In the genomic region with DNA sequence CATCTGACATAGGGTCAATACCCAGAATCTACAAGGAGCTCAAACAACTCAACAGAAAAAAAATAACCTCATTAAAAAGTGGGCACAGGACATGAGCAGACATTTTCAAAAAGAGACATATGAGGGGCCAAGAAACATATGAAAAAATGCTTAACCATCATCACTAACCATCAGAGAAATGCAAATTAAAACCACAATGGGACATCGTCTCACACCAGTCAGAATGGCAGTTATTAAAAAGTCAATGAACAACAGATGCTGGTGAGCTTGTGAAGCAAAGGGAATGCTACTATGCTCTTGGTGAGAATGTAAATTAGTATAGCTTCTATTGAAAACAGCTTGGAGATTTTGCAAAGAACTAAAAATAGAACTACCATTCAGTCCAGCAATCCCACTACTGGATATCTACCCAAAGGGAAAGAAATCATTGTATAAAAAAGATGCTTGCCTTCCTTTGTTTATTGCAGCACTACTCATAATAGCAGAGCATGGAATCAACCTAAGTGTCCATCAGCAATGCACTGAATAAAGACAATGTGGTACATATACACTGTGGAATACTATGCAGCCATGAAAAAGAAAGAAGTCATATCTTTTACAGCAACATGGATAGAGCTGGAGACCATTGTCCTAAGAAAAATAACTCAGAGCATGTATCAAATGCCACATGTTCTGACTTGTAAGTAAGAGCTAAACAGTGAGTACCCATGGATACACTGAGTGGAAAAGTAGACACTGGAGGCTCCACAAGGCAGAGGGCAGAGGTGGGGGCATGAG, we compare ENCODE assay signal across 22 cellular contexts.
DNase-seq lines count a peak whose midpoint lies in the region; ATAC-seq, FAIRE-seq and TF ChIP-seq lines count a peak whose summit lies in the region.
"Had no signal": no experiment of that assay in that cellular context is flagged by ENCODE, and none has a peak within 500 bp of the region (broad histone marks: within the 10 kb centered on the region; RNA-seq: fewer than 3 reads in every experiment).

No MANE protein-coding gene starts in this region.

- H4K5ac ChIP-seq in H1 (ENCODE audit: insufficient read length, low read depth, low read length), result no peak overlapping the region

- H2BK15ac ChIP-seq in H1 (ENCODE audit: low read length), result no peak overlapping the region

- no peak for FAIRE-seq in H1 (lab: Jason Lieb, UNC)
- FAIRE-seq: G401.6, HTR-8/SVneo, RCC 7860, TTC549 had no signal

- H2AFZ ChIP-seq in H1 (ENCODE audit: low read length), result no peak overlapping the region

- DNase-seq in H1 (ENCODE audit: low read depth in 1 of 2, low spot score in 2 of 2) (no peak), NCI-H446 treated with DMSO at 0.1 percent for 48 hours (lab: John Stamatoyannopoulos, UW) (no peak), hepatic stellate cell (ENCODE audit: low spot score) (no peak)
- DNase-seq in activated T-helper 1 cell treated with anti-CD3 and anti-CD28 coated beads, Interleukin-12 subunit alpha, Interleukin-12 subunit beta, Interleukin-2, Interleukin-4 antibody, amounts not matched to agents 30 ng/mL and 10 ng/mL and 1 ng/mL, durations not matched to agents 14 hours and 24 hours and 36 hours (ENCODE audit: low spot score), result no peak
- DNase-seq: CD4-positive, CD25-positive, alpha-beta regulatory T cell; DMS79 treated with DMSO at 0.1 percent for 48 hours; HCEC 1CT; KBM-7; NCI-H1092; NCI-H1694; NCI-H2107; NCI-H345; NCI-H748 treated with DMSO at 0.1 percent for 48 hours; SHP77; T-helper 17 cell had no signal

- no peak overlapping the region for H2BK20ac ChIP-seq in H1 (ENCODE audit: low read length)

- no peak for TF ChIP-seq RAD21 in H1 (IDR thresholded peaks at IDR 0.05 in 1 of 2, conservative IDR thresholded peaks at IDR 0.05 in 1 of 2; ENCODE audit: low read depth in 2 of 2, low read length in 2 of 2)

- H3K14ac ChIP-seq in H1 (ENCODE audit: insufficient read length), result no peak overlapping the region

- H3K9ac ChIP-seq in H1 (replicated peaks in 1 of 4; ENCODE audit: extremely low read depth in 1 of 4, low read depth in 3 of 4, low read length in 3 of 4), result no peak overlapping the region

- H3K27ac ChIP-seq in H1 (ENCODE audit: low read depth, low read length), result no peak overlapping the region

- TF ChIP-seq POLR2A in H1 (IDR thresholded peaks at IDR 0.05; ENCODE audit: control extremely low read depth in 1 of 2, low read depth in 2 of 2, low read length in 2 of 2), result no peak

- H4K20me1 ChIP-seq in H1 (replicated peaks in 1 of 2; ENCODE audit: control insufficient read depth in 1 of 2, insufficient read depth in 2 of 2, low read length in 2 of 2), result peaks cover 0 to 1% of the 10 kb centered on the region in 2 experiments

- H3K4me1 Mint-ChIP-seq in activated T-helper 1 cell treated with anti-CD3 and anti-CD28 coated beads, Interleukin-12 subunit alpha, Interleukin-12 subunit beta, Interleukin-2, Interleukin-4 antibody, amounts not matched to agents 30 ng/mL and 10 ng/mL and 1 ng/mL, durations not matched to agents 14 hours and 24 hours and 36 hours (ENCODE audit: low read depth), result no peaks in the 10 kb centered on the region
- H3K4me1 Mint-ChIP-seq: CD4-positive, CD25-positive, alpha-beta regulatory T cell; T-helper 17 cell had no signal

- H3K36me3 ChIP-seq in H1 (ENCODE audit: control insufficient read depth in 2 of 4, insufficient read depth in 4 of 4, low read length in 3 of 4), result no peaks in the 10 kb centered on the region

- no peaks in the 10 kb centered on the region for H3K27me3 ChIP-seq in H1 (replicated peaks in 1 of 4; ENCODE audit: control insufficient read depth in 3 of 4, extremely low read depth in 1 of 4, insufficient read depth in 3 of 4, low read length in 3 of 4)

- H2BK12ac ChIP-seq in H1 (ENCODE audit: low read depth, low read length), result no peak overlapping the region

- peak; percentile 84 for ATAC-seq in GM18907 (IDR thresholded peaks at IDR 0.05; ENCODE audit: unreplicated experiment)
- peak; percentile 69 for ATAC-seq in GM21619 (IDR thresholded peaks at IDR 0.05; ENCODE audit: unreplicated experiment)
- peak; percentile 85 for ATAC-seq in HG03175 (IDR thresholded peaks at IDR 0.05; ENCODE audit: unreplicated experiment)
- ATAC-seq: T-helper 17 cell had no signal

- no peak overlapping the region for H4K91ac ChIP-seq in H1 (replicated peaks; ENCODE audit: insufficient read length, low read length)

- no peak overlapping the region for H3K4me3 ChIP-seq in H1 (ENCODE audit: extremely low read depth in 1 of 4, insufficient read depth in 2 of 4, low read depth in 3 of 4, low read length in 4 of 4)

- no peaks in the 10 kb centered on the region for H3K36me3 Mint-ChIP-seq in activated T-helper 1 cell treated with anti-CD3 and anti-CD28 coated beads, Interleukin-12 subunit alpha, Interleukin-12 subunit beta, Interleukin-2, Interleukin-4 antibody, amounts not matched to agents 30 ng/mL and 10 ng/mL and 1 ng/mL, durations not matched to agents 14 hours and 24 hours and 36 hours (ENCODE audit: low read depth)
- H3K36me3 Mint-ChIP-seq: CD4-positive, CD25-positive, alpha-beta regulatory T cell had no signal

- H3K4me1 ChIP-seq in H1 (replicated peaks in 1 of 4; ENCODE audit: control insufficient read depth in 3 of 4, insufficient read depth in 4 of 4, low read length in 3 of 4), result no peaks in the 10 kb centered on the region; a peak in 1 of 7 replicates

- H2BK5ac ChIP-seq in H1 (ENCODE audit: low read depth, low read length), result no peak overlapping the region

- H4K8ac ChIP-seq in H1 (ENCODE audit: extremely low read depth, insufficient read depth, low read length), result no peak overlapping the region

- no peaks in the 10 kb centered on the region for H3K9me3 Mint-ChIP-seq in activated T-helper 1 cell treated with anti-CD3 and anti-CD28 coated beads, Interleukin-12 subunit alpha, Interleukin-12 subunit beta, Interleukin-2, Interleukin-4 antibody, amounts not matched to agents 30 ng/mL and 10 ng/mL and 1 ng/mL, durations not matched to agents 14 hours and 24 hours and 36 hours

- CTCF ChIA-PET in H1 (lab: Charles Lee; ENCODE audit: partially characterized antibody), result interaction anchor here (0.6 kb wide), 1 partner anchor 334 kb away, joined by 5 read pairs; no protein-coding TSS in a partner anchor

- no peak overlapping the region for H3K27ac Mint-ChIP-seq in activated T-helper 1 cell treated with anti-CD3 and anti-CD28 coated beads, Interleukin-12 subunit alpha, Interleukin-12 subunit beta, Interleukin-2, Interleukin-4 antibody, amounts not matched to agents 30 ng/mL and 10 ng/mL and 1 ng/mL, durations not matched to agents 14 hours and 24 hours and 36 hours
- H3K27ac Mint-ChIP-seq: CD4-positive, CD25-positive, alpha-beta regulatory T cell; T-helper 17 cell had no signal

- H3K4ac ChIP-seq in H1 (replicated peaks; ENCODE audit: insufficient read length, low read depth, low read length), result no peak overlapping the region

- POLR2A ChIA-PET in H1 (lab: Charles Lee; ENCODE audit: partially characterized antibody), result no interaction called here

- no peaks in the 10 kb centered on the region for H3K23me2 ChIP-seq in H1 (ENCODE audit: low read depth, low read length)

- H3K79me2 ChIP-seq in H1 (ENCODE audit: control insufficient read depth in 1 of 2, insufficient read depth in 2 of 2, low read length in 2 of 2), result no peaks in the 10 kb centered on the region

- intact Hi-C loops in activated T-helper 1 cell treated with anti-CD3 and anti-CD28 coated beads, Interleukin-12 subunit alpha, Interleukin-12 subunit beta, Interleukin-2, Interleukin-4 antibody, amounts not matched to agents 30 ng/mL and 10 ng/mL and 1 ng/mL, durations not matched to agents 14 hours and 24 hours and 36 hours (cut with micrococcal nuclease), result no loop called here

- TF ChIP-seq EP300 in H1 (IDR thresholded peaks at IDR 0.05; ENCODE audit: borderline replicate concordance in 1 of 2, low read depth in 2 of 2, low read length in 2 of 2), result no peak

- H3K23ac ChIP-seq in H1 (ENCODE audit: insufficient read length), result no peak overlapping the region

- no peak overlapping the region for H3K4me3 Mint-ChIP-seq in activated T-helper 1 cell treated with anti-CD3 and anti-CD28 coated beads, Interleukin-12 subunit alpha, Interleukin-12 subunit beta, Interleukin-2, Interleukin-4 antibody, amounts not matched to agents 30 ng/mL and 10 ng/mL and 1 ng/mL, durations not matched to agents 14 hours and 24 hours and 36 hours
- H3K4me3 Mint-ChIP-seq: CD4-positive, CD25-positive, alpha-beta regulatory T cell; T-helper 17 cell had no signal

- no peak overlapping the region for H2BK120ac ChIP-seq in H1 (replicated peaks; ENCODE audit: low read depth, low read length)

- H3K56ac ChIP-seq in H1 (replicated peaks; ENCODE audit: insufficient read length, low read depth, low read length), result no peak overlapping the region

- H3K9me3 ChIP-seq in H1 (ENCODE audit: insufficient read depth in 2 of 2, low read depth in 1 of 2, low read length in 1 of 2), result no peaks in the 10 kb centered on the region

- H2AK5ac ChIP-seq in H1 (ENCODE audit: low read depth, low read length), result no peak overlapping the region

- no peak for TF ChIP-seq CTCF in H1 (IDR thresholded peaks at IDR 0.05; ENCODE audit: control extremely low read depth in 1 of 3, insufficient read depth in 1 of 3, low read depth in 1 of 3, low read length in 3 of 3)

- H3K18ac ChIP-seq in H1 (ENCODE audit: extremely low read depth, low read length), result no peak overlapping the region

- H3K4me2 ChIP-seq in H1 (ENCODE audit: insufficient read depth in 1 of 2, low read depth in 2 of 2, low read length in 2 of 2), result no peak overlapping the region

- H3K27me3 Mint-ChIP-seq in activated T-helper 1 cell treated with anti-CD3 and anti-CD28 coated beads, Interleukin-12 subunit alpha, Interleukin-12 subunit beta, Interleukin-2, Interleukin-4 antibody, amounts not matched to agents 30 ng/mL and 10 ng/mL and 1 ng/mL, durations not matched to agents 14 hours and 24 hours and 36 hours (ENCODE audit: insufficient read depth), result peaks cover 2% of the 10 kb centered on the region

- WGBS in H1 (ENCODE audit: extremely low coverage in 1 of 2, insufficient coverage in 1 of 2, insufficient read length in 1 of 2, insufficient replicate concordance in 2 of 2, low coverage in 1 of 2, low lambda C conversion rate in 2 of 2, missing lambda C conversion rate in 1 of 2), 2 experiments, result 100% methylated on average over 1 of the region's 1 CpG; no CpG with 5 or more reads in 1 of the 2 experiments

- H3K79me1 ChIP-seq in H1 (ENCODE audit: low read depth, low read length), result no peaks in the 10 kb centered on the region

TF ChIP-seq in H1, 55 proteins besides CTCF, POLR2A, EP300 and RAD21:
- TF ChIP-seq KDM1A (IDR thresholded peaks at IDR 0.05; ENCODE audit: borderline replicate concordance, low read length), result peak; percentile 59; the same call in 1 of the 2 replicates
- TF ChIP-seq CEBPB (IDR thresholded peaks at IDR 0.05; ENCODE audit: low read depth, low read length), result no peak
